In genomic region chr7:70602135-70602534, GRCh38 we compare ENCODE assay signal across 22 cellular contexts.
"Had no signal": no experiment of that assay in that cellular context is flagged by ENCODE, and none has a peak within 500 bp of the region (broad histone marks: within the 10 kb centered on the region; RNA-seq: fewer than 3 reads in every experiment).

No MANE protein-coding gene starts in this region.

- H3K4me2 ChIP-seq: hepatocyte had no signal

- DNase-seq: dorsolateral prefrontal cortex; effector CD4-positive, alpha-beta T cell; foreskin fibroblast; gastrocnemius medialis; head of caudate nucleus; kidney; left ventricle myocardium inferior; lower lobe of right lung; natural killer cell; stimulated activated CD4-positive, alpha-beta T cell treated with anti-CD3 and anti-CD28 coated beads, Interleukin-2, amount 100 ng/mL, for 24 hours; stimulated activated CD4-positive, alpha-beta T cell treated with anti-CD3 and anti-CD28 coated beads, Interleukin-4, amount 100 ng/mL, for 24 hours; stimulated activated naive CD4-positive, alpha-beta T cell treated with Interleukin-2 at 50 U/mL for 16 hours; stomach; thyroid gland; trophoblast cell had no signal

- H3K9ac ChIP-seq: parathyroid adenoma had no signal

- H3K4me3 ChIP-seq: dorsolateral prefrontal cortex, gastrocnemius medialis, hepatocyte, left ventricle myocardium inferior, lower lobe of right lung, stomach, thyroid gland, vagina had no signal

- H3K9me3 ChIP-seq: gastrocnemius medialis, neutrophil, thyroid gland, vagina had no signal

- ATAC-seq: gastrocnemius medialis; lower lobe of right lung; natural killer cell; sciatic nerve; stimulated activated effector memory CD8-positive, alpha-beta T cell treated with anti-CD3 and anti-CD28 coated beads, Interleukin-12 subunit alpha, Interleukin-12 subunit beta, amount 100 ng/mL, for 72 hours had no signal

- H3K27ac ChIP-seq: dorsolateral prefrontal cortex, gastrocnemius medialis, hepatocyte, left ventricle myocardium inferior, lower lobe of right lung, neutrophil, parathyroid adenoma, stomach, thyroid gland, vagina had no signal

- FAIRE-seq: colon, kidney had no signal

- H2AFZ ChIP-seq: hepatocyte, parathyroid adenoma had no signal

- H3K27me3 ChIP-seq: dorsolateral prefrontal cortex, stomach, thyroid gland, vagina had no signal

- H3K79me2 ChIP-seq: hepatocyte, parathyroid adenoma had no signal

- H3K36me3 ChIP-seq: gastrocnemius medialis, lower lobe of right lung, neutrophil, thyroid gland, vagina had no signal

- H3K4me1 ChIP-seq: gastrocnemius medialis, left ventricle myocardium inferior, lower lobe of right lung, parathyroid adenoma, thyroid gland had no signal
